ENCODE assay signal across 8 cellular contexts in genomic region chr3:25910997-25911396, GRCh38.
DNase-seq lines count a peak whose midpoint lies in the region; ATAC-seq lines count a peak whose summit lies in the region.

No MANE protein-coding gene starts in this region.

- no peaks in the 10 kb centered on the region for H3K36me3 Mint-ChIP-seq in activated naive CD4-positive, alpha-beta T cell treated with anti-CD3 and anti-CD28 coated beads, Interleukin-2, amount 50 U/mL, for 72 hours

- DNase-seq in DMS53 (lab: John Stamatoyannopoulos, UW) (peak; percentile 31), DMS53 treated with DMSO at 0.1 percent for 48 hours (lab: John Stamatoyannopoulos, UW; ENCODE audit: unreplicated experiment) (no peak), NAMALWA (ENCODE audit: low spot score) (peak; percentile 52), lung microvascular endothelial cell (ENCODE audit: low read depth in 2 of 2) (peak; percentile 4 to 16), DMS79 treated with DMSO at 0.1 percent for 48 hours (lab: John Stamatoyannopoulos, UW) (no peak), DMS79 (lab: John Stamatoyannopoulos, UW) (no peak), GM19240 (ENCODE audit: insufficient read length, low spot score) (no peak)
- peak in 1 of 2 donors; percentile 61 for DNase-seq in activated naive CD4-positive, alpha-beta T cell treated with anti-CD3 and anti-CD28 coated beads, Interleukin-2, amount 50 U/mL, for 72 hours (ENCODE audit: low spot score in 2 of 2)

- ATAC-seq in activated naive CD4-positive, alpha-beta T cell treated with anti-CD3 and anti-CD28 coated beads, Interleukin-2, amount 50 U/mL, for 72 hours: peak; percentile 47 to 63

- no peaks in the 10 kb centered on the region for H3K9me3 Mint-ChIP-seq in activated naive CD4-positive, alpha-beta T cell treated with anti-CD3 and anti-CD28 coated beads, Interleukin-2, amount 50 U/mL, for 72 hours

- no peak overlapping the region for H3K27ac Mint-ChIP-seq in activated naive CD4-positive, alpha-beta T cell treated with anti-CD3 and anti-CD28 coated beads, Interleukin-2, amount 50 U/mL, for 72 hours

Comparison
In these comparisons a context has a peak if more than half of its experiments do, and no peak if none do; other contexts are left out.
1. DNase-seq: peak in DMS53 (single experiment), NAMALWA (single experiment) and lung microvascular endothelial cell (2 of 2); none in DMS53 treated with DMSO at 0.1 percent for 48 hours (single experiment), DMS79 treated with DMSO at 0.1 percent for 48 hours (single experiment), DMS79 (single experiment) and GM19240 (single experiment).